Comparison of ENCODE assay signal across 8 cellular contexts in genomic region chr4:6916587-6917444, GRCh38. TPM values are rescaled to one million over a fixed set of nuclear protein-coding genes. Genes with fewer than 3 reads are reported as not detected.
A peak's percentile ranks its signal among the peaks of the same experiment; 100 is the strongest.
DNase-seq lines count a peak whose midpoint lies in the region; ATAC-seq, FAIRE-seq and TF ChIP-seq lines count a peak whose summit lies in the region.

No MANE protein-coding gene starts in this region.

- H3K4me3 Mint-ChIP-seq in activated naive CD4-positive, alpha-beta T cell treated with anti-CD3 and anti-CD28 coated beads, Interleukin-2, amount 10 ng/mL, durations not matched to agents 7 days and 5 days = peak overlapping the region; percentile 44

- no peak overlapping the region for H2AFZ ChIP-seq in keratinocyte (ENCODE audit: control insufficient read depth, low read length)

- H3K27me3 Mint-ChIP-seq in activated naive CD4-positive, alpha-beta T cell treated with anti-CD3 and anti-CD28 coated beads, Interleukin-2, amount 10 ng/mL, durations not matched to agents 7 days and 5 days = no peaks in the 10 kb centered on the region

- no peaks in the 10 kb centered on the region for H3K9me3 Mint-ChIP-seq in activated naive CD4-positive, alpha-beta T cell treated with anti-CD3 and anti-CD28 coated beads, Interleukin-2, amount 10 ng/mL, durations not matched to agents 7 days and 5 days

- H3K4me1 Mint-ChIP-seq in activated naive CD4-positive, alpha-beta T cell treated with anti-CD3 and anti-CD28 coated beads, Interleukin-2, amount 10 ng/mL, durations not matched to agents 7 days and 5 days = peaks cover 71% of the 10 kb centered on the region

- DNase-seq in GM19239 (ENCODE audit: insufficient read length, low spot score) = no peak
- no peak for DNase-seq in RWPE2 (ENCODE audit: low spot score)
- peak; percentile 71 for DNase-seq in activated naive CD4-positive, alpha-beta T cell treated with anti-CD3 and anti-CD28 coated beads, Interleukin-2, amount 10 ng/mL, durations not matched to agents 7 days and 5 days
- peak; percentile 26 for DNase-seq in keratinocyte (ENCODE audit: low read depth, low spot score)
- DNase-seq in stimulated activated CD8-positive, alpha-beta memory T cell treated with anti-CD3 and anti-CD28 coated beads, Interleukin-7, amount 100 ng/mL, for 4 hours (ENCODE audit: low read depth in 2 of 2) = peak; percentile 39 to 49
- DNase-seq in NCI-H1092 treated with DMSO at 0.1 percent for 48 hours (lab: John Stamatoyannopoulos, UW) = no peak
- no peak for DNase-seq in 8988T
- no peak for DNase-seq in NAMALWA (ENCODE audit: low spot score)

- FAIRE-seq in GM19239 (lab: Jason Lieb, UNC) (peak; percentile 56), keratinocyte (lab: Jason Lieb, UNC) (peak; percentile 79)

- peaks cover 6% of the 10 kb centered on the region for H3K36me3 Mint-ChIP-seq in activated naive CD4-positive, alpha-beta T cell treated with anti-CD3 and anti-CD28 coated beads, Interleukin-2, amount 10 ng/mL, durations not matched to agents 7 days and 5 days

- peaks cover 6% of the 10 kb centered on the region for H3K4me1 ChIP-seq in RWPE2 (ENCODE audit: insufficient read depth, poor library complexity, severe bottlenecking)
- H3K4me1 ChIP-seq in keratinocyte (ENCODE audit: control insufficient read depth, extremely low read depth, insufficient read depth, low read length) = peaks cover 9% of the 10 kb centered on the region

- CTCF ChIA-PET in activated naive CD4-positive, alpha-beta T cell treated with anti-CD3 and anti-CD28 coated beads, Interleukin-2, amount 10 ng/mL, durations not matched to agents 7 days and 5 days (lab: Charles Lee) = interaction anchor here (1.2 to 2.8 kb wide), 7 partner anchors 9 to 153 kb away, joined by 3 to 15 read pairs (median 5); no protein-coding TSS in a partner anchor

- H3K79me2 ChIP-seq in keratinocyte (ENCODE audit: control insufficient read depth, insufficient read depth, low read length) = no peaks in the 10 kb centered on the region

- H3K9me3 ChIP-seq in RWPE2 (ENCODE audit: severe bottlenecking) = no peaks in the 10 kb centered on the region
- H3K9me3 ChIP-seq in keratinocyte (ENCODE audit: control insufficient read depth, low read depth, low read length) = no peaks in the 10 kb centered on the region

- H3K27ac ChIP-seq in RWPE2 (ENCODE audit: poor library complexity, severe bottlenecking) = no peak overlapping the region
- H3K27ac ChIP-seq in keratinocyte (ENCODE audit: control insufficient read depth, insufficient read depth, low read length) = no peak overlapping the region

- TF ChIP-seq CTCF in RWPE2 (IDR thresholded peaks at IDR 0.05; ENCODE audit: poor library complexity, severe bottlenecking) (no peak), keratinocyte (optimal IDR thresholded peaks at IDR 0.05 in 1 of 3, IDR thresholded peaks at IDR 0.05 in 1 of 3, conservative IDR thresholded peaks at IDR 0.05 in 1 of 3; ENCODE audit: extremely low read depth in 1 of 3, insufficient read depth in 2 of 3, low read length in 3 of 3) (no peak)

- H4K20me1 ChIP-seq in keratinocyte (ENCODE audit: control insufficient read depth, extremely low read depth, insufficient read depth, low read length) = no peaks in the 10 kb centered on the region

- 0 out of 3 replicates have a peak, but pooled peaks have one; percentile 32 for ATAC-seq in RWPE2 (ENCODE audit: low read depth)

- dilution Hi-C loops in keratinocyte (cut with MboI; ENCODE audit: extremely low pct_ligation_motif_present, low sequenced_read_pairs) = no loop called here

- H3K4me2 ChIP-seq in keratinocyte (ENCODE audit: control insufficient read depth, extremely low read depth, insufficient read depth, low read depth, low read length) = peak overlapping the region; percentile 50

- no peak overlapping the region for H3K9ac ChIP-seq in keratinocyte (ENCODE audit: control insufficient read depth, extremely low read depth, insufficient read depth, low read length)

- H3K36me3 ChIP-seq in RWPE2 (ENCODE audit: low read depth) (no peaks in the 10 kb centered on the region), keratinocyte (ENCODE audit: control insufficient read depth in 2 of 2, extremely low read depth in 1 of 2, insufficient read depth in 2 of 2, low read length in 2 of 2) (no peaks in the 10 kb centered on the region)

- H3K27me3 ChIP-seq in RWPE2 (ENCODE audit: insufficient read depth, poor library complexity, severe bottlenecking) (no peaks in the 10 kb centered on the region), keratinocyte (ENCODE audit: control insufficient read depth, extremely low read depth, insufficient read depth, low read length) (no peaks in the 10 kb centered on the region)

- no peaks in the 10 kb centered on the region for H3K9me1 ChIP-seq in keratinocyte (ENCODE audit: control insufficient read depth, extremely low read depth, insufficient read depth, low read length)

- no peak overlapping the region for H3K4me3 ChIP-seq in RWPE2 (ENCODE audit: severe bottlenecking)
- H3K4me3 ChIP-seq in keratinocyte (ENCODE audit: control insufficient read depth in 2 of 3, extremely low read depth in 1 of 3, insufficient read depth in 2 of 3, low read depth in 1 of 3, low read length in 3 of 3) = no peak overlapping the region

- H3K27ac Mint-ChIP-seq in activated naive CD4-positive, alpha-beta T cell treated with anti-CD3 and anti-CD28 coated beads, Interleukin-2, amount 10 ng/mL, durations not matched to agents 7 days and 5 days = peak overlapping the region; percentile 90

RNA-seq across cellular contexts. Expression of gene TBC1D14, which starts 7.2 kb away (rescaled TPM):
- 49.8 to 55.1 TPM (median 52.0 TPM) in 3 replicates for polyA plus RNA-seq in keratinocyte
- polyA plus RNA-seq in keratinocyte (2011; ENCODE audit: low read depth) = 33.5 TPM
- 54.8 and 57.0 TPM in 2 replicates for polyA plus RNA-seq in keratinocyte (2011; cell fraction: cytosol; rRNA removed)
- 55.4 and 57.0 TPM in 2 replicates for polyA plus RNA-seq in keratinocyte (2011; cell fraction: nucleus; rRNA removed)
- polyA plus RNA-seq in keratinocyte (2012; ENCODE audit: low replicate concordance) = 38.2 and 59.5 TPM in 2 replicates
- 50.5 to 53.0 TPM (median 51.1 TPM) in 3 replicates for polyA minus RNA-seq in keratinocyte
- 40.3 TPM for polyA minus RNA-seq in keratinocyte (2011; cell fraction: cytosol; rRNA and poly(A)+ RNA removed)
- 31.7 and 48.7 TPM in 2 replicates for polyA minus RNA-seq in keratinocyte (2011; cell fraction: nucleus; rRNA and poly(A)+ RNA removed)

Comparison
In these comparisons a context has a peak if more than half of its experiments do, and no peak if none do; other contexts are left out.
1. DNase-seq: peak in activated naive CD4-positive, alpha-beta T cell treated with anti-CD3 and anti-CD28 coated beads, Interleukin-2, amount 10 ng/mL, durations not matched to agents 7 days and 5 days (single experiment), keratinocyte (single experiment) and stimulated activated CD8-positive, alpha-beta memory T cell treated with anti-CD3 and anti-CD28 coated beads, Interleukin-7, amount 100 ng/mL, for 4 hours (2 of 2); none in GM19239 (single experiment), RWPE2 (single experiment), NCI-H1092 treated with DMSO at 0.1 percent for 48 hours (single experiment), 8988T (single experiment) and NAMALWA (single experiment).